Comparison of ENCODE assay signal across 20 cellular contexts in genomic region chr19:17262557-17262956, GRCh38. TPM values are rescaled to one million over a fixed set of nuclear protein-coding genes. Genes with fewer than 3 reads are reported as not detected.
DNase-seq lines count a peak whose midpoint lies in the region; TF ChIP-seq lines count a peak whose summit lies in the region.
"Had no signal": no experiment of that assay in that cellular context is flagged by ENCODE, and none has a peak within 500 bp of the region (broad histone marks: within the 10 kb centered on the region; RNA-seq: fewer than 3 reads in every experiment).

No MANE protein-coding gene starts in this region.

- no peak overlapping the region for H4K91ac ChIP-seq in neuronal stem cell (ENCODE audit: low read depth, low read length, poor library complexity)

- no peak for TF ChIP-seq CTCF in esophagus muscularis mucosa (IDR thresholded peaks at IDR 0.05)

- 73% methylated on average over 14 of the region's 16 CpGs for WGBS in esophagus muscularis mucosa
- no CpG with 5 or more reads among the region's 16 CpGs for WGBS in neuronal stem cell (ENCODE audit: extremely low coverage in 2 of 2, insufficient read length in 2 of 2, insufficient replicate concordance in 1 of 2), 2 donors

- H2AK5ac ChIP-seq in neuronal stem cell (ENCODE audit: low read depth, low read length) = peak overlapping the region; percentile 94

- intact Hi-C loops in esophagus muscularis mucosa (cut with DNase I) = no loop called here

- peak overlapping the region; percentile 89 for H3K4ac ChIP-seq in neuronal stem cell (ENCODE audit: low read length)

- H2BK5ac ChIP-seq in neuronal stem cell (ENCODE audit: low read length) = peak overlapping the region; percentile 82

- H3K9ac ChIP-seq in BLaER1 = peak overlapping the region; percentile 38; the same call in 1 of the 2 replicates
- peak overlapping the region; percentile 60 for H3K9ac ChIP-seq in neuronal stem cell (ENCODE audit: low read depth, low read length, poor library complexity)

- no peak overlapping the region for H2BK120ac ChIP-seq in neuronal stem cell (ENCODE audit: low read depth, low read length)

- H2BK12ac ChIP-seq in neuronal stem cell (ENCODE audit: low read length) = no peak overlapping the region

- no peak for TF ChIP-seq POLR2A in esophagus muscularis mucosa (IDR thresholded peaks at IDR 0.05; ENCODE audit: low read depth)

- no peak for TF ChIP-seq EP300 in esophagus muscularis mucosa (IDR thresholded peaks at IDR 0.05)

- no peak overlapping the region for H3K23ac ChIP-seq in neuronal stem cell (ENCODE audit: low read depth, low read length, poor library complexity)

- peak overlapping the region; percentile 48 for H3K18ac ChIP-seq in neuronal stem cell (ENCODE audit: low read length)

- H3K79me1 ChIP-seq in neuronal stem cell (ENCODE audit: low read depth, low read length) = no peaks in the 10 kb centered on the region

- H4K20me1 ChIP-seq in BLaER1 = no peaks in the 10 kb centered on the region

- H3K4me2 ChIP-seq in BLaER1 (no peak overlapping the region), neuronal stem cell (ENCODE audit: insufficient read depth, low read length, poor library complexity, severe bottlenecking) (no peak overlapping the region)

- H3K36me3 ChIP-seq in BLaER1 (no peaks in the 10 kb centered on the region), H7 (replicated peaks; ENCODE audit: control insufficient read depth, insufficient read depth, low read length) (peaks cover 1% of the 10 kb centered on the region), esophagus muscularis mucosa (peaks cover 0 to 26% (median 3%) of the 10 kb centered on the region in 4 donors), neuronal stem cell (replicated peaks in 1 of 2; ENCODE audit: control insufficient read depth in 2 of 2, insufficient read depth in 2 of 2, low read length in 2 of 2) (no peaks in the 10 kb centered on the region)
- H3K36me3 ChIP-seq: BE2C had no signal

- H2AFZ ChIP-seq in neuronal stem cell (ENCODE audit: low read length) = peak overlapping the region; percentile 74

- H3K9me3 ChIP-seq in BLaER1 = no peaks in the 10 kb centered on the region
- H3K9me3 ChIP-seq in esophagus muscularis mucosa = peaks cover 0 to 10% (median 2%) of the 10 kb centered on the region in 4 donors
- peaks cover 0 to 19% of the 10 kb centered on the region in 2 donors for H3K9me3 ChIP-seq in neuronal stem cell (replicated peaks in 1 of 2; ENCODE audit: control insufficient read depth in 2 of 2, insufficient read depth in 1 of 2, low read depth in 1 of 2, low read length in 2 of 2)

- H3K4me1 ChIP-seq in BLaER1 (peaks cover 38% of the 10 kb centered on the region), esophagus muscularis mucosa (peaks cover under 1 to 3% (median under 1%) of the 10 kb centered on the region in 4 donors), neuronal stem cell (ENCODE audit: control insufficient read depth in 2 of 2, insufficient read depth in 1 of 2, low read depth in 1 of 2, low read length in 2 of 2) (peaks cover 0 to 10% of the 10 kb centered on the region in 2 donors)
- H3K4me1 ChIP-seq: BE2C had no signal

- H3K27ac ChIP-seq in BLaER1 (no peak overlapping the region), esophagus muscularis mucosa (replicated peaks in 1 of 4) (no peak overlapping the region), neuronal stem cell (replicated peaks; ENCODE audit: low read length) (no peak overlapping the region)
- H3K27ac ChIP-seq: SK-N-MC had no signal

- H3K27me3 ChIP-seq in BLaER1 (no peaks in the 10 kb centered on the region), H7 (ENCODE audit: control insufficient read depth, insufficient read depth, low read length) (no peaks in the 10 kb centered on the region), esophagus muscularis mucosa (no peaks in the 10 kb centered on the region), neuronal stem cell (ENCODE audit: control insufficient read depth in 3 of 3, insufficient read depth in 3 of 3, low read depth in 1 of 3, low read length in 3 of 3) (peaks cover 0 to 2% (median 0%) of the 10 kb centered on the region in 3 experiments)
- H3K27me3 ChIP-seq: BE2C had no signal

- H3K4me3 ChIP-seq in BLaER1 (no peak overlapping the region), H7 (ENCODE audit: insufficient read depth, low read depth, low read length) (no peak overlapping the region), esophagus muscularis mucosa (peak overlapping the region; percentile 12 to 55 (median 20)), neuronal stem cell (ENCODE audit: low read length in 2 of 2) (no peak overlapping the region)
- H3K4me3 ChIP-seq: SK-N-MC had no signal

- H2BK15ac ChIP-seq in neuronal stem cell (ENCODE audit: low read length) = no peak overlapping the region

- DNase-seq in H7 (peak; percentile 56), esophagus muscularis mucosa (ENCODE audit: extremely low spot score) (no peak), neuronal stem cell (ENCODE audit: low spot score) (no peak), SIG-M5 (lab: John Stamatoyannopoulos, UW) (no peak), EL (no peak), NCI-H1436 treated with DMSO at 0.1 percent for 48 hours (lab: John Stamatoyannopoulos, UW) (no peak)
- DNase-seq: BE2C; CD4-positive, CD25-positive, alpha-beta regulatory T cell; DMS79; HCEC 1CT; NCI-H1105; NCI-H1694; NCI-H2081; NCI-H2171 treated with DMSO at 0.1 percent for 48 hours; NCI-H524 treated with DMSO at 0.1 percent for 48 hours; SHP77 had no signal

- H3K14ac ChIP-seq in neuronal stem cell (ENCODE audit: low read length) = peak overlapping the region; percentile 31

- no peak overlapping the region for H4K8ac ChIP-seq in neuronal stem cell (ENCODE audit: low read depth, low read length)

RNA-seq across cellular contexts. Expression of gene USHBP1, which starts 2.0 kb away (rescaled TPM):
- total RNA-seq in H7 (2014; rRNA removed; shearing (Covaris generic)) = 7.5 and 13.6 TPM in 2 replicates
- total RNA-seq in esophagus muscularis mucosa = 10 to 100 TPM in 1 of 4 donors, 1 to 10 TPM in 3; 2.2 to 12.0 (median 6.3) TPM
- 0.22 TPM for polyA plus RNA-seq in neuronal stem cell (2013, experiment 1 of 2)
- 0.50 TPM for polyA plus RNA-seq in neuronal stem cell (2013, experiment 2 of 2)
- total RNA-seq: A673; CD4-positive, CD25-positive, alpha-beta regulatory T cell had no signal
- polyA plus RNA-seq: CD4-positive, CD25-positive, alpha-beta regulatory T cell; IgD-negative memory B cell had no signal

RNA-seq across cellular contexts. Expression of gene BABAM1, which starts 4.7 kb away (rescaled TPM):
- total RNA-seq in H7 (2014; rRNA removed; shearing (Covaris generic)) = 186 and 194 TPM in 2 replicates
- total RNA-seq in esophagus muscularis mucosa = 10 to 100 TPM; 72.2 to 92.3 (median 82.5) TPM
- 102 TPM for polyA plus RNA-seq in neuronal stem cell (2013, experiment 1 of 2)
- polyA plus RNA-seq in neuronal stem cell (2013, experiment 2 of 2) = 100.0 TPM

RNA-seq across cellular contexts. Expression of gene NR2F6, which starts 16.8 kb away (rescaled TPM):
- 232 and 246 TPM in 2 replicates for total RNA-seq in H7 (2014; rRNA removed; shearing (Covaris generic))
- total RNA-seq in esophagus muscularis mucosa = 10 to 100 TPM; 38.6 to 88.0 (median 61.2) TPM
- polyA plus RNA-seq in neuronal stem cell (2013, experiment 1 of 2) = 34.2 TPM
- 34.5 TPM for polyA plus RNA-seq in neuronal stem cell (2013, experiment 2 of 2)

RNA-seq across cellular contexts. Expression of gene ANKLE1, which starts 19.1 kb away (rescaled TPM):
- 18.0 and 22.7 TPM in 2 replicates for total RNA-seq in H7 (2014; rRNA removed; shearing (Covaris generic))
- total RNA-seq in esophagus muscularis mucosa = 1 to 10 TPM in 2 of 4 donors, under 1 TPM in 2; under 0.01 to 3.0 (median 0.88) TPM
- polyA plus RNA-seq in neuronal stem cell (2013, experiment 1 of 2) = 2.0 TPM
- polyA plus RNA-seq in neuronal stem cell (2013, experiment 2 of 2) = 1.8 TPM

RNA-seq across cellular contexts. Expression of gene OCEL1, which starts 36.5 kb away (rescaled TPM):
- total RNA-seq in H7 (2014; rRNA removed; shearing (Covaris generic)) = 13.0 and 18.3 TPM in 2 replicates
- total RNA-seq in esophagus muscularis mucosa = 10 to 100 TPM in 1 of 4 donors, 1 to 10 TPM in 3; 6.3 to 18.8 (median 7.8) TPM
- polyA plus RNA-seq in neuronal stem cell (2013, experiment 1 of 2) = 16.5 TPM
- 16.7 TPM for polyA plus RNA-seq in neuronal stem cell (2013, experiment 2 of 2)

Comparison
In these comparisons a context has a peak if more than half of its experiments do, and no peak if none do; other contexts are left out.
1. H3K4me3 ChIP-seq: peak in esophagus muscularis mucosa (4 of 4); none in BLaER1 (single experiment), H7 (single experiment) and neuronal stem cell (0 of 2).